ENCODE assay signal across 8 cellular contexts in the genomic region with DNA sequence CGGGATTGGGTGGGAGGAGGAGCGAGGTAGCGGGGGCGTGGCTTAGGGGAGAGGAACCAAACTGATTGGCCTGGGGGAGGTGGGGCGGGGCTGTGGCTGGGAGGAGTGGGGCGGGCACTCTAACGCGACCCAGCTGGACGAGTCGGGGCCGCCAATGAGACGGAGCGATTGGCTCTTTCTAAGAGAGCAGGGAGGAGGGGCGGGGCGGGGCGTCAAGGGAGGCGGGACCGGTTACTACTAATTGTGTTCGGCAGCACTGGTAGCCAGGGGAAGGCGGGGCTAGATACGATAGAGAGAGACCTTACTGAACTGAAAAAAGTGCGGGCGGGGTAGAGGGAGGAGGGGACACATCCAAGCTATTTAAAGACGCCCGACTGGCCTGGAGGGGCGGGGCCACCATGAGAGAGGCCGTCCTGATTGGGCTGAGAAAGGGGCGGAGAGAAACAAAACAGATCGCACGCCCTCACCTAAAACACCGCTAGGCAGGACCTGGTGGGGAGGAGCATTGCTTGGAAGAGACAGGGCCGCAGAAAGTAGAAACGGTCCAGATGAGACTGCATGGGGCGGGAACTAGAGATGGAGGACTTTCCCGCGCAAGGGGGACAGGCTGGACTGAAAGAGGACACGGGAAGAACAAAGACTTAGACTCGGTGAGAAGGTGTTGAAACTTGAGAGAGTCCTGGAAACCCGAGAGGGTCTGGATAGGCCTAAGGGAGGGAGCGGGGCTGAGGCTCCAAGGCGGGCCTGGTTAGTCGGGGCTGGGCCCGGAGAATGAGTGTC. TPM values are rescaled to one million over a fixed set of nuclear protein-coding genes. Genes with fewer than 3 reads are reported as not detected.
DNase-seq lines count a peak whose midpoint lies in the region; ATAC-seq, FAIRE-seq and TF ChIP-seq lines count a peak whose summit lies in the region.

A gene (minus strand): TSS at position 232 of the 780 bp plus-strand sequence. CDS start 295 bp downstream, outside the sequence.

- peaks cover 73% of the 10 kb centered on the region for H3K4me1 Mint-ChIP-seq in brain

- peaks cover 0 to 77% (median 33%) of the 10 kb centered on the region in 5 experiments for H3K9me3 Mint-ChIP-seq in brain

- H3K27me3 ChIP-seq in GM06990 (replicated peaks; ENCODE audit: control insufficient read depth, insufficient read depth, low read length) = no peaks in the 10 kb centered on the region; the same call in 1 of the 2 replicates
- no peaks in the 10 kb centered on the region for H3K27me3 ChIP-seq in iPS DF 6.9 (ENCODE audit: control insufficient read depth, insufficient read depth, low read length)
- peaks cover 18 to 29% (median 23%) of the 10 kb centered on the region in 3 donors for H3K27me3 ChIP-seq in gastrocnemius medialis

- TF ChIP-seq POLR2A in gastrocnemius medialis (IDR thresholded peaks at IDR 0.05) = peak; percentile 86

- TF ChIP-seq CTCF in GM06990 (IDR thresholded peaks at IDR 0.05; ENCODE audit: insufficient read depth, low read length, poor library complexity, severe bottlenecking) = no peak
- TF ChIP-seq CTCF in brain (conservative IDR thresholded peaks at IDR 0.05) = no peak
- no peak for TF ChIP-seq CTCF in gastrocnemius medialis (IDR thresholded peaks at IDR 0.05 in 4 of 5, conservative IDR thresholded peaks at IDR 0.05 in 1 of 5)

- peaks cover 64% of the 10 kb centered on the region for H3K27me3 Mint-ChIP-seq in brain

- no peaks in the 10 kb centered on the region for H3K4me1 ChIP-seq in iPS DF 6.9 (ENCODE audit: control insufficient read depth, insufficient read depth, low read length)
- H3K4me1 ChIP-seq in gastrocnemius medialis = peaks cover 38 to 45% of the 10 kb centered on the region in 2 donors

- H3K9me3 ChIP-seq in iPS DF 6.9 (ENCODE audit: control insufficient read depth, insufficient read depth, low read length) (peaks cover 2% of the 10 kb centered on the region; the same call in 1 of the 2 replicates), gastrocnemius medialis (no peaks in the 10 kb centered on the region)

- no CpG with 5 or more reads among the region's 43 CpGs for WGBS in iPS DF 6.9 (ENCODE audit: insufficient coverage, insufficient read length)

- H3K36me3 ChIP-seq in GM06990 (ENCODE audit: control insufficient read depth, insufficient read depth, low read length) (peaks cover 2% of the 10 kb centered on the region; the same call in 1 of the 2 replicates), iPS DF 6.9 (ENCODE audit: control insufficient read depth, insufficient read depth, low read length) (no peaks in the 10 kb centered on the region), gastrocnemius medialis (no peaks in the 10 kb centered on the region)

- no peaks in the 10 kb centered on the region for H3K36me3 Mint-ChIP-seq in brain

- in situ Hi-C loops in gastrocnemius medialis (cut with MboI; ENCODE audit: low sequenced_read_pairs in 4 of 4) = no loop called here

- no peak for FAIRE-seq in RCC 7860 (lab: Jason Lieb, UNC)

- H3K4me3 ChIP-seq in GM06990 (replicated peaks; ENCODE audit: low read depth, low read length) (peak within 1 kb of the TSS; percentile 67), iPS DF 6.9 (ENCODE audit: low read length) (peak within 1 kb of the TSS; percentile 48; the same call in 1 of the 2 replicates), gastrocnemius medialis (peak within 1 kb of the TSS; percentile 52 to 61 (median 55))

- DNase-seq in GM06990 (ENCODE audit: extremely low read depth, insufficient read length) (peak; percentile 99), NCI-H1694 treated with DMSO at 0.1 percent for 48 hours (lab: John Stamatoyannopoulos, UW) (peak; percentile 99), T-helper 9 cell (peak; percentile 77), iPS DF 6.9 (ENCODE audit: low read depth, low spot score) (no peak), gastrocnemius medialis (peak; percentile 100), RCC 7860 (ENCODE audit: low spot score) (no peak)

- H3K27ac Mint-ChIP-seq in brain = peak within 1 kb of the TSS in 3 of 5 experiments; percentile 96 to 98 (median 98)

- peak within 1 kb of the TSS in 3 of 5 experiments; percentile 96 to 98 (median 96) for H3K4me3 Mint-ChIP-seq in brain

- intact Hi-C loops in gastrocnemius medialis (cut with DNase I; ENCODE audit: low total_unique reads) = loop anchor here (1.0 kb wide), 1 partner anchor 304 kb away; a partner anchor contains a TSS

- no peak within 1 kb of the TSS for H3K27ac ChIP-seq in iPS DF 6.9 (ENCODE audit: low read length)
- H3K27ac ChIP-seq in gastrocnemius medialis = peak within 1 kb of the TSS; percentile 79 to 94 (median 90)

- peak; percentile 37 for ATAC-seq in HG02588 (IDR thresholded peaks at IDR 0.05; ENCODE audit: unreplicated experiment)
- peak; percentile 77 to 78 for ATAC-seq in gastrocnemius medialis

RNA-seq across cellular contexts. Expression of the gene that starts here (rescaled TPM):
- polyA plus RNA-seq in brain (ENCODE audit: insufficient read depth, low read depth, low replicate concordance) = 12.3 TPM
- total RNA-seq in gastrocnemius medialis = 1 to 10 TPM in 1 of 4 donors, under 1 TPM in 3; 0.25 to 1.4 (median 0.53) TPM

Comparison
In these comparisons a context has a peak if more than half of its experiments do, and no peak if none do; other contexts are left out.
1. DNase-seq: peak in GM06990 (single experiment), NCI-H1694 treated with DMSO at 0.1 percent for 48 hours (single experiment), T-helper 9 cell (single experiment) and gastrocnemius medialis (2 of 2); none in iPS DF 6.9 (single experiment) and RCC 7860 (single experiment).
2. Peak in every context shown above with its lines, with median percentiles within 50 percentile points of each other: H3K4me3 ChIP-seq.